Comparison of ENCODE assay signal across 8 cellular contexts in genomic region chr4:88697113-88697512, GRCh38. TPM values are rescaled to one million over a fixed set of nuclear protein-coding genes. Genes with fewer than 3 reads are reported as not detected.
DNase-seq lines count a peak whose midpoint lies in the region; ATAC-seq and TF ChIP-seq lines count a peak whose summit lies in the region.

No MANE protein-coding gene starts in this region.

- no peaks in the 10 kb centered on the region for H3K9me3 Mint-ChIP-seq in immature natural killer cell

- peaks cover 3 to 7% (median 6%) of the 10 kb centered on the region in 3 donors for H3K27me3 Mint-ChIP-seq in immature natural killer cell (ENCODE audit: low read depth in 3 of 3)

- H3K4me1 ChIP-seq in BLaER1 treated with 17β-estradiol and CSF1 and Interleukin-3, amounts not matched to agents 10 nM and 100 nM, result 0 out of 20 replicates have a peak, but pooled peaks cover 0 to 3% (median 0%) of the 10 kb centered on the region in 10 experiments
- peaks cover 5% of the 10 kb centered on the region for H3K4me1 ChIP-seq in smooth muscle cell (ENCODE audit: low read depth)

- peaks cover 7 to 16% (median 14%) of the 10 kb centered on the region in 3 donors for H3K36me3 Mint-ChIP-seq in immature natural killer cell

- H3K4me3 ChIP-seq in BLaER1 treated with 17β-estradiol and CSF1 and Interleukin-3, amounts not matched to agents 10 nM and 100 nM, result peak overlapping the region; percentile 59 to 76 (median 69)
- H3K4me3 ChIP-seq in MG63 (peak overlapping the region; percentile 56), astrocyte of the cerebellum (ENCODE audit: low read depth, low read length) (peak overlapping the region; percentile 67), smooth muscle cell (peak overlapping the region; percentile 71)

- in situ Hi-C loops in astrocyte of the cerebellum (cut with HindIII; ENCODE audit: low sequenced_read_pairs), result loop anchor here (5.0 kb wide), 2 partner anchors 75 to 85 kb away; no protein-coding TSS in a partner anchor

- no peaks in the 10 kb centered on the region for H3K79me2 ChIP-seq in smooth muscle cell (ENCODE audit: low read depth)

- H3K36me3 ChIP-seq in BLaER1 treated with 17β-estradiol and CSF1 and Interleukin-3, amounts not matched to agents 10 nM and 100 nM, result peaks cover 0 to 55% (median 5%) of the 10 kb centered on the region in 11 experiments; a peak in 10 of 22 replicates
- H3K36me3 ChIP-seq in MG63 (no peaks in the 10 kb centered on the region), smooth muscle cell (ENCODE audit: low read depth) (no peaks in the 10 kb centered on the region)

- peak overlapping the region in 9 of 11 experiments; percentile 33 to 61 (median 48); a peak in 14 of 22 replicates for H3K27ac ChIP-seq in BLaER1 treated with 17β-estradiol and CSF1 and Interleukin-3, amounts not matched to agents 10 nM and 100 nM
- H3K27ac ChIP-seq in smooth muscle cell (ENCODE audit: low read depth), result no peak overlapping the region

- H3K27me3 ChIP-seq in BLaER1 treated with 17β-estradiol and CSF1 and Interleukin-3, amounts not matched to agents 10 nM and 100 nM, result no peaks in the 10 kb centered on the region
- H3K27me3 ChIP-seq in MG63 (no peaks in the 10 kb centered on the region), smooth muscle cell (ENCODE audit: low read depth) (no peaks in the 10 kb centered on the region)

- peak overlapping the region; percentile 54 to 88 (median 73) for H3K4me2 ChIP-seq in BLaER1 treated with 17β-estradiol and CSF1 and Interleukin-3, amounts not matched to agents 10 nM and 100 nM
- peak overlapping the region; percentile 84 for H3K4me2 ChIP-seq in smooth muscle cell

- H3K27ac Mint-ChIP-seq in immature natural killer cell, result peak overlapping the region; percentile 55 to 97 (median 92)

- CTCF ChIA-PET in GM10248 (lab: Yijun Ruan, JAX), result no interaction called here

- no peaks in the 10 kb centered on the region for H3F3A ChIP-seq in smooth muscle cell (ENCODE audit: low read depth)

- POLR2A ChIA-PET in GM10248 (lab: Yijun Ruan, JAX), result no interaction called here

- WGBS in smooth muscle cell (ENCODE audit: low lambda C conversion rate), result 42% methylated on average over 17 of the region's 17 CpGs

- H2AFZ ChIP-seq in smooth muscle cell (ENCODE audit: low read depth), result peak overlapping the region; percentile 76

- peaks cover 0 to 6% (median 0%) of the 10 kb centered on the region in 11 experiments; a peak in 6 of 22 replicates for H3K9me3 ChIP-seq in BLaER1 treated with 17β-estradiol and CSF1 and Interleukin-3, amounts not matched to agents 10 nM and 100 nM (replicated peaks in 1 of 11)
- H3K9me3 ChIP-seq in MG63 (no peaks in the 10 kb centered on the region), smooth muscle cell (replicated peaks; ENCODE audit: low read depth) (no peaks in the 10 kb centered on the region)

- H3K4me3 Mint-ChIP-seq in immature natural killer cell, result peak overlapping the region; percentile 83 to 88 (median 86)

- TF ChIP-seq CTCF in astrocyte of the cerebellum (IDR thresholded peaks at IDR 0.05; ENCODE audit: low read depth, low read length, missing control alignments) (no peak), smooth muscle cell (IDR thresholded peaks at IDR 0.05; ENCODE audit: borderline replicate concordance, insufficient read depth, poor library complexity, severe bottlenecking) (no peak), GM10248 (IDR thresholded peaks at IDR 0.05; ENCODE audit: control extremely low read depth, extremely low read depth, low read depth, missing control alignments) (no peak)

- no peak for DNase-seq in MG63
- DNase-seq in astrocyte of the cerebellum (ENCODE audit: low read depth), result no peak
- peak; percentile 30 to 37 (median 35) for DNase-seq in immature natural killer cell
- DNase-seq in smooth muscle cell (lab: John Stamatoyannopoulos, UW; ENCODE audit: unreplicated experiment), result no peak
- no peak for DNase-seq in COR-L47 (lab: John Stamatoyannopoulos, UW)
- no peak for DNase-seq in GM10248 (ENCODE audit: extremely low spot score)

- no peak for ATAC-seq in HG03025 (IDR thresholded peaks at IDR 0.05; ENCODE audit: low FRiP score, unreplicated experiment)

- H3K4me1 Mint-ChIP-seq in immature natural killer cell, result peaks cover 23 to 25% of the 10 kb centered on the region in 2 donors

- H3K9ac ChIP-seq in BLaER1 treated with 17β-estradiol and CSF1 and Interleukin-3, amounts not matched to agents 10 nM and 100 nM, result peak overlapping the region; percentile 53 to 74 (median 71)
- H3K9ac ChIP-seq in smooth muscle cell (ENCODE audit: low read depth), result peak overlapping the region; percentile 42

- H4K20me1 ChIP-seq in BLaER1 treated with 17β-estradiol and CSF1 and Interleukin-3, amounts not matched to agents 10 nM and 100 nM, result no peaks in the 10 kb centered on the region
- H4K20me1 ChIP-seq in smooth muscle cell (ENCODE audit: low read depth), result no peaks in the 10 kb centered on the region

RNA-seq across cellular contexts. Expression of gene NAP1L5, which starts 0.5 kb away (rescaled TPM):
- 0.26 and 10.2 TPM in 2 replicates for total RNA-seq in MG63 (2014; rRNA removed; shearing (Covaris generic); ENCODE audit: low replicate concordance)
- polyA plus RNA-seq in immature natural killer cell (1 to 10 TPM; 4.2 to 7.3 (median 5.4) TPM), smooth muscle cell (3.8 and 8.2 TPM in 2 replicates)
- 3.5 and 4.9 TPM in 2 replicates for total RNA-seq in smooth muscle cell

Comparison
In these comparisons a context has a peak if more than half of its experiments do, and no peak if none do; other contexts are left out.
1. DNase-seq: peak in immature natural killer cell (3 of 3); none in MG63 (single experiment), astrocyte of the cerebellum (single experiment), smooth muscle cell (single experiment), COR-L47 (single experiment) and GM10248 (single experiment).
2. Peak in every context shown above with its lines, with median percentiles within 50 percentile points of each other: H3K4me3 ChIP-seq.